1 cellular context compared by ENCODE assay signal in the genomic region with DNA sequence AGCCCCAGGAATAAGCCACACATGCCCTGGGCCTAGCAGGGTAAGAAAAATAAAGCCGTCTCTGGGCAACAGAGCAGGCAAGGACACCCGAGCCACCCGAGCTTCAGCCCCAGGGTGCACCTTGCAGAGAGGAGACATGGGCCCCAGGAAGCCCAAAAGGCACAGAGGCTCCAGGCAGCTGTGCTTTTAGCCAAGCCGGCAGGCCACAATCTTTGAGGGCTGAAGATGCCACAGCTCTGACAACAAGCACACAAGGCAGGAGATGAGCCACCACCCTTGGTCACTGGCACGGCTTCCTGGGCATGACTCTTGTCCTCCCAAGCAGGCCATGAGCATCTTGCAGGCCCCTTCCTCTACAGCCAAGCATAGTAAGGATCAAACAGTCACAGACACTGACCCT.
TF ChIP-seq lines count a peak whose summit lies in the region.

No MANE protein-coding gene starts in this region.

TF ChIP-seq in H1, 55 proteins besides CTCF, POLR2A, EP300 and RAD21:
- TF ChIP-seq CHD1 (IDR thresholded peaks at IDR 0.05; ENCODE audit: low read depth, low read length) (no peak), EZH2 (IDR thresholded peaks at IDR 0.05; ENCODE audit: low read depth, low read length, severe bottlenecking) (no peak), RBBP5 (IDR thresholded peaks at IDR 0.05; ENCODE audit: borderline replicate concordance, low read depth, low read length) (no peak), BCL11A (IDR thresholded peaks at IDR 0.05; ENCODE audit: low read depth in 2 of 2, low read length in 2 of 2) (no peak), FOSL1 (IDR thresholded peaks at IDR 0.05; ENCODE audit: insufficient read depth, low read depth, low read length) (no peak), TAF7 (optimal IDR thresholded peaks at IDR 0.05; ENCODE audit: borderline replicate concordance, low read depth, low read length) (no peak), POU5F1 (IDR thresholded peaks at IDR 0.05; ENCODE audit: low read depth, low read length) (no peak), GTF2F1 (IDR thresholded peaks at IDR 0.05; ENCODE audit: borderline replicate concordance, low read depth, low read length) (no peak), EGR1 (IDR thresholded peaks at IDR 0.05; ENCODE audit: borderline replicate concordance, low read depth, low read length) (no peak), ASH2L (IDR thresholded peaks at IDR 0.05; ENCODE audit: low read length) (no peak), KDM1A (IDR thresholded peaks at IDR 0.05; ENCODE audit: borderline replicate concordance, low read length) (no peak), SIX5 (IDR thresholded peaks at IDR 0.05; ENCODE audit: low read depth, low read length) (no peak), SP4 (IDR thresholded peaks at IDR 0.05; ENCODE audit: low read length) (no peak), GABPA (IDR thresholded peaks at IDR 0.05; ENCODE audit: borderline replicate concordance, insufficient read depth, low read length) (no peak)
- TF ChIP-seq, protein P1, sequence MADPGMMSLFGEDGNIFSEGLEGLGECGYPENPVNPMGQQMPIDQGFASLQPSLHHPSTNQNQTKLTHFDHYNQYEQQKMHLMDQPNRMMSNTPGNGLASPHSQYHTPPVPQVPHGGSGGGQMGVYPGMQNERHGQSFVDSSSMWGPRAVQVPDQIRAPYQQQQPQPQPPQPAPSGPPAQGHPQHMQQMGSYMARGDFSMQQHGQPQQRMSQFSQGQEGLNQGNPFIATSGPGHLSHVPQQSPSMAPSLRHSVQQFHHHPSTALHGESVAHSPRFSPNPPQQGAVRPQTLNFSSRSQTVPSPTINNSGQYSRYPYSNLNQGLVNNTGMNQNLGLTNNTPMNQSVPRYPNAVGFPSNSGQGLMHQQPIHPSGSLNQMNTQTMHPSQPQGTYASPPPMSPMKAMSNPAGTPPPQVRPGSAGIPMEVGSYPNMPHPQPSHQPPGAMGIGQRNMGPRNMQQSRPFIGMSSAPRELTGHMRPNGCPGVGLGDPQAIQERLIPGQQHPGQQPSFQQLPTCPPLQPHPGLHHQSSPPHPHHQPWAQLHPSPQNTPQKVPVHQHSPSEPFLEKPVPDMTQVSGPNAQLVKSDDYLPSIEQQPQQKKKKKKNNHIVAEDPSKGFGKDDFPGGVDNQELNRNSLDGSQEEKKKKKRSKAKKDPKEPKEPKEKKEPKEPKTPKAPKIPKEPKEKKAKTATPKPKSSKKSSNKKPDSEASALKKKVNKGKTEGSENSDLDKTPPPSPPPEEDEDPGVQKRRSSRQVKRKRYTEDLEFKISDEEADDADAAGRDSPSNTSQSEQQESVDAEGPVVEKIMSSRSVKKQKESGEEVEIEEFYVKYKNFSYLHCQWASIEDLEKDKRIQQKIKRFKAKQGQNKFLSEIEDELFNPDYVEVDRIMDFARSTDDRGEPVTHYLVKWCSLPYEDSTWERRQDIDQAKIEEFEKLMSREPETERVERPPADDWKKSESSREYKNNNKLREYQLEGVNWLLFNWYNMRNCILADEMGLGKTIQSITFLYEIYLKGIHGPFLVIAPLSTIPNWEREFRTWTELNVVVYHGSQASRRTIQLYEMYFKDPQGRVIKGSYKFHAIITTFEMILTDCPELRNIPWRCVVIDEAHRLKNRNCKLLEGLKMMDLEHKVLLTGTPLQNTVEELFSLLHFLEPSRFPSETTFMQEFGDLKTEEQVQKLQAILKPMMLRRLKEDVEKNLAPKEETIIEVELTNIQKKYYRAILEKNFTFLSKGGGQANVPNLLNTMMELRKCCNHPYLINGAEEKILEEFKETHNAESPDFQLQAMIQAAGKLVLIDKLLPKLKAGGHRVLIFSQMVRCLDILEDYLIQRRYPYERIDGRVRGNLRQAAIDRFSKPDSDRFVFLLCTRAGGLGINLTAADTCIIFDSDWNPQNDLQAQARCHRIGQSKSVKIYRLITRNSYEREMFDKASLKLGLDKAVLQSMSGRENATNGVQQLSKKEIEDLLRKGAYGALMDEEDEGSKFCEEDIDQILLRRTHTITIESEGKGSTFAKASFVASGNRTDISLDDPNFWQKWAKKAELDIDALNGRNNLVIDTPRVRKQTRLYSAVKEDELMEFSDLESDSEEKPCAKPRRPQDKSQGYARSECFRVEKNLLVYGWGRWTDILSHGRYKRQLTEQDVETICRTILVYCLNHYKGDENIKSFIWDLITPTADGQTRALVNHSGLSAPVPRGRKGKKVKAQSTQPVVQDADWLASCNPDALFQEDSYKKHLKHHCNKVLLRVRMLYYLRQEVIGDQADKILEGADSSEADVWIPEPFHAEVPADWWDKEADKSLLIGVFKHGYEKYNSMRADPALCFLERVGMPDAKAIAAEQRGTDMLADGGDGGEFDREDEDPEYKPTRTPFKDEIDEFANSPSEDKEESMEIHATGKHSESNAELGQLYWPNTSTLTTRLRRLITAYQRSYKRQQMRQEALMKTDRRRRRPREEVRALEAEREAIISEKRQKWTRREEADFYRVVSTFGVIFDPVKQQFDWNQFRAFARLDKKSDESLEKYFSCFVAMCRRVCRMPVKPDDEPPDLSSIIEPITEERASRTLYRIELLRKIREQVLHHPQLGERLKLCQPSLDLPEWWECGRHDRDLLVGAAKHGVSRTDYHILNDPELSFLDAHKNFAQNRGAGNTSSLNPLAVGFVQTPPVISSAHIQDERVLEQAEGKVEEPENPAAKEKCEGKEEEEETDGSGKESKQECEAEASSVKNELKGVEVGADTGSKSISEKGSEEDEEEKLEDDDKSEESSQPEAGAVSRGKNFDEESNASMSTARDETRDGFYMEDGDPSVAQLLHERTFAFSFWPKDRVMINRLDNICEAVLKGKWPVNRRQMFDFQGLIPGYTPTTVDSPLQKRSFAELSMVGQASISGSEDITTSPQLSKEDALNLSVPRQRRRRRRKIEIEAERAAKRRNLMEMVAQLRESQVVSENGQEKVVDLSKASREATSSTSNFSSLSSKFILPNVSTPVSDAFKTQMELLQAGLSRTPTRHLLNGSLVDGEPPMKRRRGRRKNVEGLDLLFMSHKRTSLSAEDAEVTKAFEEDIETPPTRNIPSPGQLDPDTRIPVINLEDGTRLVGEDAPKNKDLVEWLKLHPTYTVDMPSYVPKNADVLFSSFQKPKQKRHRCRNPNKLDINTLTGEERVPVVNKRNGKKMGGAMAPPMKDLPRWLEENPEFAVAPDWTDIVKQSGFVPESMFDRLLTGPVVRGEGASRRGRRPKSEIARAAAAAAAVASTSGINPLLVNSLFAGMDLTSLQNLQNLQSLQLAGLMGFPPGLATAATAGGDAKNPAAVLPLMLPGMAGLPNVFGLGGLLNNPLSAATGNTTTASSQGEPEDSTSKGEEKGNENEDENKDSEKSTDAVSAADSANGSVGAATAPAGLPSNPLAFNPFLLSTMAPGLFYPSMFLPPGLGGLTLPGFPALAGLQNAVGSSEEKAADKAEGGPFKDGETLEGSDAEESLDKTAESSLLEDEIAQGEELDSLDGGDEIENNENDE (IDR thresholded peaks at IDR 0.05; ENCODE audit: insufficient replicate concordance, low read length): no peak
